ENCODE assay signal across 15 cellular contexts in genomic region chr2:238787507-238787906, GRCh38.
"Had no signal": no experiment of that assay in that cellular context is flagged by ENCODE, and none has a peak within 500 bp of the region (broad histone marks: within the 10 kb centered on the region; RNA-seq: fewer than 3 reads in every experiment).

No MANE protein-coding gene starts in this region.

- H3K4me3 ChIP-seq: left ventricle myocardium inferior, smooth muscle cell, tibial nerve had no signal

- H3K9me3 Mint-ChIP-seq: activated CD4-positive, alpha-beta memory T cell treated with anti-CD3 and anti-CD28 coated beads for 36 hours; activated T-cell treated with anti-CD3 and anti-CD28 coated beads, Interleukin-2, amount 50 U/mL, for 4 hours had no signal

- H3K27me3 ChIP-seq: tibial nerve had no signal

- FAIRE-seq: frontal cortex, kidney had no signal

- DNase-seq: activated CD4-positive, alpha-beta memory T cell treated with anti-CD3 and anti-CD28 coated beads for 36 hours; activated CD4-positive, alpha-beta T cell treated with anti-CD3 and anti-CD28 coated beads for 1 hour; activated gamma-delta T cell; activated T-cell treated with anti-CD3 and anti-CD28 coated beads, Interleukin-2, amount 50 U/mL, for 4 hours; dorsolateral prefrontal cortex; kidney; left ventricle myocardium inferior; naive B cell; right cardiac atrium; T-helper 9 cell had no signal

- H3K36me3 Mint-ChIP-seq: activated CD4-positive, alpha-beta memory T cell treated with anti-CD3 and anti-CD28 coated beads for 36 hours; activated naive CD8-positive, alpha-beta T cell; naive B cell had no signal

- H3K27ac Mint-ChIP-seq: activated CD4-positive, alpha-beta memory T cell treated with anti-CD3 and anti-CD28 coated beads for 36 hours; activated naive CD8-positive, alpha-beta T cell; naive B cell had no signal

- H3K4me2 ChIP-seq: smooth muscle cell had no signal

- H3K36me3 ChIP-seq: left ventricle myocardium inferior, neutrophil, tibial nerve had no signal

- H3K27ac ChIP-seq: dorsolateral prefrontal cortex, left ventricle myocardium inferior, neutrophil had no signal

- H3K4me3 Mint-ChIP-seq: activated CD4-positive, alpha-beta memory T cell treated with anti-CD3 and anti-CD28 coated beads for 36 hours; activated naive CD8-positive, alpha-beta T cell; activated T-cell treated with anti-CD3 and anti-CD28 coated beads, Interleukin-2, amount 50 U/mL, for 4 hours had no signal

- H3K4me1 Mint-ChIP-seq: naive B cell had no signal

- H3K4me1 ChIP-seq: left ventricle myocardium inferior had no signal

- H3K9me3 ChIP-seq: left ventricle myocardium inferior, neutrophil, tibial nerve had no signal
